ENCODE assay signal across 12 cellular contexts in the genomic region with DNA sequence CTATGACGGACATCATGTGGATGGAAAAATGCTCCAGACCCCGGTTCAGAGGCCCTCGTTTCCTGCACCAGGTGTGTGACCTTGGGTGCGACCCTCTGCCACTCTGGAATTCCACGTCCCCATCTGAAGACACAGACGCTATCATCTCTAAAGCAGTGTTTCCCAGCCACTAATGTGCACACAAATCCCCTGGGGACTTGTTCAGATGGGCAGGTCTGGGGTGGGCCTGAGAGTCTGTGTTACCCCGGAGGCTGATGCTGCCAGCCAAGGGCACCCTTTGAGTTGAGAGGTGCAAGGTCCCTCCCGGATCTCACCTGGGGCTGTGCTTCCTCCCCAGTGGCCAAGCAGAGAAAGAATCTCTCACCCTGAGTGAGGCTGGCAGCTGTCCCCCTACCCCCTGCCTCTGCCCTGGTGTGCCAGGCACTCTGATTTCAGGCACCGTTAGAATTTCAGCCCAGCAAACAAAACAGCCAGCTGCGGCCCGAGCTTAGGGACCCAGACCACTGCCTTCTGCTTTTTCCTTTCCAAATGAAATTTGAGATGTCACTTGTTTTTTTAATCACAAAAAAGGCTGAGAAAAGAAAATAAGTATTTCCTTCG.
DNase-seq lines count a peak whose midpoint lies in the region; ATAC-seq and TF ChIP-seq lines count a peak whose summit lies in the region.
"Had no signal": no experiment of that assay in that cellular context is flagged by ENCODE, and none has a peak within 500 bp of the region (broad histone marks: within the 10 kb centered on the region; RNA-seq: fewer than 3 reads in every experiment).

No MANE protein-coding gene starts in this region.

- H3K9me3 Mint-ChIP-seq in chondrocyte (ENCODE audit: low read depth) (no peaks in the 10 kb centered on the region), nephron progenitor cell (no peaks in the 10 kb centered on the region)
- H3K9me3 Mint-ChIP-seq: activated naive CD4-positive, alpha-beta T cell treated with anti-CD3 and anti-CD28 coated beads, Interleukin-2, amount 10 ng/mL, durations not matched to agents 7 days and 5 days had no signal

- no peak for TF ChIP-seq CTCF in chondrocyte (IDR thresholded peaks at IDR 0.05)
- no peak for TF ChIP-seq CTCF in nephron progenitor cell (IDR thresholded peaks at IDR 0.05)

- H3K27me3 Mint-ChIP-seq in chondrocyte (ENCODE audit: low read depth) (peaks cover 36% of the 10 kb centered on the region), nephron progenitor cell (ENCODE audit: low read depth, poor library complexity) (peaks cover 25% of the 10 kb centered on the region)

- peaks cover 9% of the 10 kb centered on the region for H3K4me1 Mint-ChIP-seq in chondrocyte (ENCODE audit: low read depth)
- peaks cover 76% of the 10 kb centered on the region for H3K4me1 Mint-ChIP-seq in nephron progenitor cell

- ATAC-seq in GM18867 (IDR thresholded peaks at IDR 0.05; ENCODE audit: unreplicated experiment) (peak; percentile 27), HG02610 (IDR thresholded peaks at IDR 0.05; ENCODE audit: unreplicated experiment) (no peak)
- ATAC-seq: gastroesophageal sphincter had no signal

- no peaks in the 10 kb centered on the region for H3K36me3 Mint-ChIP-seq in chondrocyte (ENCODE audit: low read depth)
- no peaks in the 10 kb centered on the region for H3K36me3 Mint-ChIP-seq in nephron progenitor cell (ENCODE audit: low read depth)
- H3K36me3 Mint-ChIP-seq: activated naive CD4-positive, alpha-beta T cell treated with anti-CD3 and anti-CD28 coated beads, Interleukin-2, amount 10 ng/mL, durations not matched to agents 7 days and 5 days had no signal

- DNase-seq in DMS 273 (lab: John Stamatoyannopoulos, UW; ENCODE audit: unreplicated experiment) (peak; percentile 21), DMS 273 treated with DMSO at 0.1 percent for 48 hours (lab: John Stamatoyannopoulos, UW) (no peak), chondrocyte (ENCODE audit: low spot score) (no peak), nephron progenitor cell (no peak), iPS-NIHi11 (ENCODE audit: low spot score) (no peak), D341Med (ENCODE audit: low spot score) (no peak)
- DNase-seq: activated naive CD4-positive, alpha-beta T cell treated with anti-CD3 and anti-CD28 coated beads, Interleukin-2, amount 10 ng/mL, durations not matched to agents 7 days and 5 days; islet precursor cell; NCI-H187 treated with DMSO at 0.1 percent for 48 hours had no signal

- H3K27ac Mint-ChIP-seq in chondrocyte (ENCODE audit: unreplicated experiment) = no peak overlapping the region
- peak overlapping the region; percentile 100 for H3K27ac Mint-ChIP-seq in nephron progenitor cell
- H3K27ac Mint-ChIP-seq: activated naive CD4-positive, alpha-beta T cell treated with anti-CD3 and anti-CD28 coated beads, Interleukin-2, amount 10 ng/mL, durations not matched to agents 7 days and 5 days had no signal

- peak overlapping the region; percentile 51 for H3K4me3 Mint-ChIP-seq in chondrocyte (ENCODE audit: unreplicated experiment)
- peak overlapping the region; percentile 63 for H3K4me3 Mint-ChIP-seq in nephron progenitor cell
- H3K4me3 Mint-ChIP-seq: activated naive CD4-positive, alpha-beta T cell treated with anti-CD3 and anti-CD28 coated beads, Interleukin-2, amount 10 ng/mL, durations not matched to agents 7 days and 5 days had no signal
